Comparison of ENCODE assay signal across 8 cellular contexts in the genomic region with DNA sequence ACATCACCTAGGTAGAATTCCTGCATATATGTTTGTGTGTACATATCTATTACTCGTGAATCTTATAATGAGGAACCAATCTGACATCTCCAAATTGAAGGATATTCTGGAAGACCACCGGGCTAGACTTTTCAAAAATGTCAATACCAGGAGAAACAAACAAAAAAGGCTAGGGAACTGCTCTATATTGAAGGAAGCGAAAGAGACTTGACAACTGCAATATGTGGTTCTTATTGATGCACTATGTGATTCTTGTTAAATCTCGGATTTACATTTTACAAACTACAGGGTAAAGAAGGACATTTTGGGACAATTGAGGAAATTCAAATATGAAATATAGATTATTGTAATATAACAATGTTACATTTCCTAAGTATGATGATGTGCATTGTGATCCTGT.
DNase-seq lines count a peak whose midpoint lies in the region; ATAC-seq and TF ChIP-seq lines count a peak whose summit lies in the region.

No MANE protein-coding gene starts in this region.

- H3K4me3 ChIP-seq in ascending aorta (peak overlapping the region; percentile 78 to 92), tibial artery (peak overlapping the region; percentile 80 to 91)

- H3K4me1 Mint-ChIP-seq in activated naive CD4-positive, alpha-beta T cell treated with anti-CD3 and anti-CD28 coated beads for 36 hours (ENCODE audit: low read depth) = peaks cover 10% of the 10 kb centered on the region
- peaks cover 52% of the 10 kb centered on the region for H3K4me1 Mint-ChIP-seq in mesothelial cell of epicardium

- CTCF ChIA-PET in activated naive CD4-positive, alpha-beta T cell treated with anti-CD3 and anti-CD28 coated beads for 36 hours (lab: Charles Lee) = no interaction called here

- H3K27ac Mint-ChIP-seq in activated naive CD4-positive, alpha-beta T cell treated with anti-CD3 and anti-CD28 coated beads for 36 hours = no peak overlapping the region
- H3K27ac Mint-ChIP-seq in mesothelial cell of epicardium = no peak overlapping the region

- no peaks in the 10 kb centered on the region for H3K9me3 Mint-ChIP-seq in activated naive CD4-positive, alpha-beta T cell treated with anti-CD3 and anti-CD28 coated beads for 36 hours
- peaks cover under 1% of the 10 kb centered on the region for H3K9me3 Mint-ChIP-seq in mesothelial cell of epicardium

- H3K4me1 ChIP-seq in ascending aorta (peaks cover 0 to 12% of the 10 kb centered on the region in 2 donors), tibial artery (peaks cover 4 to 56% (median 16%) of the 10 kb centered on the region in 4 donors)

- DNase-seq in activated naive CD4-positive, alpha-beta T cell treated with anti-CD3 and anti-CD28 coated beads for 36 hours = no peak
- DNase-seq in activated naive CD4-positive, alpha-beta T cell treated with Interleukin-2 at 50 U/mL for 16 hours = no peak
- DNase-seq in ascending aorta (ENCODE audit: low spot score in 2 of 2) (no peak), mesothelial cell of epicardium (ENCODE audit: low spot score in 2 of 2, unreplicated experiment in 2 of 2) (no peak), tibial artery (no peak)
- DNase-seq in activated CD8-positive, alpha-beta memory T cell treated with anti-CD3 and anti-CD28 coated beads, Interleukin-2, amount 50 U/mL, for 4 hours = no peak

- H3K36me3 ChIP-seq in ascending aorta (no peaks in the 10 kb centered on the region), tibial artery (no peaks in the 10 kb centered on the region)

- H3K27ac ChIP-seq in ascending aorta (peak overlapping the region in 1 of 2 donors; percentile 79), tibial artery (peak overlapping the region; percentile 88 to 91)

- H3K27me3 ChIP-seq in ascending aorta (no peaks in the 10 kb centered on the region), tibial artery (no peaks in the 10 kb centered on the region)

- peak overlapping the region; percentile 84 for H3K4me3 Mint-ChIP-seq in activated naive CD4-positive, alpha-beta T cell treated with anti-CD3 and anti-CD28 coated beads for 36 hours
- peak overlapping the region; percentile 97 for H3K4me3 Mint-ChIP-seq in mesothelial cell of epicardium

- H3K9me3 ChIP-seq in ascending aorta = no peaks in the 10 kb centered on the region
- H3K9me3 ChIP-seq in tibial artery = no peaks in the 10 kb centered on the region

- peaks cover 9% of the 10 kb centered on the region for H3K27me3 Mint-ChIP-seq in activated naive CD4-positive, alpha-beta T cell treated with anti-CD3 and anti-CD28 coated beads for 36 hours (ENCODE audit: low read depth)
- no peaks in the 10 kb centered on the region for H3K27me3 Mint-ChIP-seq in mesothelial cell of epicardium (ENCODE audit: low read depth)

- no peaks in the 10 kb centered on the region for H3K36me3 Mint-ChIP-seq in activated naive CD4-positive, alpha-beta T cell treated with anti-CD3 and anti-CD28 coated beads for 36 hours (ENCODE audit: low read depth)
- peaks cover 8% of the 10 kb centered on the region for H3K36me3 Mint-ChIP-seq in mesothelial cell of epicardium

- TF ChIP-seq CTCF in ascending aorta (IDR thresholded peaks at IDR 0.05) = no peak
- no peak for TF ChIP-seq CTCF in mesothelial cell of epicardium (IDR thresholded peaks at IDR 0.05; ENCODE audit: unreplicated experiment)
- TF ChIP-seq CTCF in tibial artery (IDR thresholded peaks at IDR 0.05) = no peak

- ATAC-seq in HG03135 (IDR thresholded peaks at IDR 0.05; ENCODE audit: unreplicated experiment) (no peak), GM18909 (IDR thresholded peaks at IDR 0.05; ENCODE audit: poor library complexity, unreplicated experiment) (no peak)

- intact Hi-C loops in activated naive CD4-positive, alpha-beta T cell treated with anti-CD3 and anti-CD28 coated beads for 36 hours (cut with micrococcal nuclease) = loop anchor here (1.0 to 5.0 kb wide), 10 partner anchors 182 to 1168 kb away; a partner anchor contains a TSS
- intact Hi-C loops in ascending aorta (cut with DNase I) = loop anchor here (2.0 to 10.0 kb wide), 7 partner anchors 191 to 1345 kb away; a partner anchor contains a TSS
- intact Hi-C loops in tibial artery (cut with DNase I; ENCODE audit: low total_unique reads) = loop anchor here (2.0 to 10.0 kb wide), 3 partner anchors 191 to 855 kb away; a partner anchor contains a TSS
